ENCODE assay signal across 15 cellular contexts in the genomic region with DNA sequence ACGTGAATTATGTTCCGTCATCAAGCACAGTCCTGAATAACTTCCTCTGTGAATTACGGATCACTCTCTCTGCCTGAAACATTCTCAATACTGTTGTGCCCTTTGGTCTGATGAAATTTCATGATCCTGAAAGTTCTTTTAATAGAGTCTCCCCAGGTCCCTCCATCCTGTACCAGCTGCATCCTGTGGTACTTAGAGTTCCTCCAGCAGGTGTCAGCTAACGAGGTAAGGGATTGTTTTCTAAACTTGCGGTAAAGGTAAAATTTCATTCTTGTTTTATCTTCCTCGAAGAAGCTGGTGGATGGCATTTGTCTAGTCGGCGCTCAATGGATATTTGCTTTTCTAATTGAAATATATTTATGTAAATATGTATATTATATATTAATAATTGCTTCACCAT.
DNase-seq lines count a peak whose midpoint lies in the region; ATAC-seq, FAIRE-seq and TF ChIP-seq lines count a peak whose summit lies in the region.
"Had no signal": no experiment of that assay in that cellular context is flagged by ENCODE, and none has a peak within 500 bp of the region (broad histone marks: within the 10 kb centered on the region; RNA-seq: fewer than 3 reads in every experiment).

No MANE protein-coding gene starts in this region.

- TF ChIP-seq POLR2A in H1 (IDR thresholded peaks at IDR 0.05; ENCODE audit: control extremely low read depth in 1 of 2, low read depth in 2 of 2, low read length in 2 of 2) (no peak), GM12891 (IDR thresholded peaks at IDR 0.05; ENCODE audit: low read depth, low read length) (no peak)

- H4K5ac ChIP-seq in H9 (ENCODE audit: insufficient read length, low read depth, low read length) = no peak overlapping the region
- no peak overlapping the region for H4K5ac ChIP-seq in H1 (ENCODE audit: insufficient read length, low read depth, low read length)
- H4K5ac ChIP-seq in mesendoderm (ENCODE audit: low read length) = no peak overlapping the region

- H3F3A ChIP-seq in GM23338 (replicated peaks; ENCODE audit: low read depth) = no peaks in the 10 kb centered on the region

- no peaks in the 10 kb centered on the region for H3K27me3 ChIP-seq in GM23338 (ENCODE audit: insufficient read depth)
- no peaks in the 10 kb centered on the region for H3K27me3 ChIP-seq in H9 (ENCODE audit: insufficient read depth, low read length)
- H3K27me3 ChIP-seq in H1 (replicated peaks in 1 of 4; ENCODE audit: control insufficient read depth in 3 of 4, extremely low read depth in 1 of 4, insufficient read depth in 3 of 4, low read length in 3 of 4) = no peaks in the 10 kb centered on the region
- no peaks in the 10 kb centered on the region for H3K27me3 ChIP-seq in mesendoderm (ENCODE audit: insufficient read depth, low read length, poor library complexity)
- H3K27me3 ChIP-seq: BE2C had no signal

- H4K8ac ChIP-seq in H9 (replicated peaks; ENCODE audit: insufficient read length, low read depth, low read length) (no peak overlapping the region), H1 (ENCODE audit: extremely low read depth, insufficient read depth, low read length) (no peak overlapping the region), mesendoderm (ENCODE audit: low read depth, low read length) (no peak overlapping the region)

- H3K23ac ChIP-seq in H9 (ENCODE audit: insufficient read length, low read depth, low read length) (no peak overlapping the region), H1 (ENCODE audit: insufficient read length) (no peak overlapping the region), mesendoderm (ENCODE audit: low read length) (no peak overlapping the region)

- H3K4me3 ChIP-seq in GM23338 = no peak overlapping the region
- H3K4me3 ChIP-seq in H1 (ENCODE audit: extremely low read depth in 1 of 4, insufficient read depth in 2 of 4, low read depth in 3 of 4, low read length in 4 of 4) = no peak overlapping the region
- no peak overlapping the region for H3K4me3 ChIP-seq in mesendoderm (ENCODE audit: low read length)
- H3K4me3 ChIP-seq: A549 had no signal

- TF ChIP-seq CTCF in GM23338 (conservative IDR thresholded peaks at IDR 0.05; ENCODE audit: low read depth in 2 of 2) = peak; percentile 30 to 47
- peak; percentile 50 for TF ChIP-seq CTCF in H9 (conservative IDR thresholded peaks at IDR 0.05)
- peak in 2 of 3 experiments; percentile 8 to 44; a peak in 2 of 4 replicates for TF ChIP-seq CTCF in H1 (IDR thresholded peaks at IDR 0.05; ENCODE audit: control extremely low read depth in 1 of 3, insufficient read depth in 1 of 3, low read depth in 1 of 3, low read length in 3 of 3)

- POLR2A ChIA-PET in H1 (lab: Charles Lee; ENCODE audit: partially characterized antibody) = no interaction called here

- CTCF ChIA-PET in H1 (lab: Charles Lee; ENCODE audit: partially characterized antibody) = interaction anchor here (0.6 to 1.3 kb wide), 2 partner anchors 9 to 223 kb away, joined by 3 read pairs; no protein-coding TSS in a partner anchor

- no peak overlapping the region for H3K18ac ChIP-seq in H9 (ENCODE audit: insufficient read length, low read depth, low read length)
- no peak overlapping the region for H3K18ac ChIP-seq in H1 (ENCODE audit: extremely low read depth, low read length)
- no peak overlapping the region for H3K18ac ChIP-seq in mesendoderm (ENCODE audit: low read length)

- no peak for ATAC-seq in GM23338
- ATAC-seq: A549, HepG2 had no signal

- no peak overlapping the region for H3T11ph ChIP-seq in H9 (ENCODE audit: low read length)

- H2AK5ac ChIP-seq in H9 (ENCODE audit: insufficient read length, low read length) (no peak overlapping the region), H1 (ENCODE audit: low read depth, low read length) (no peak overlapping the region), mesendoderm (ENCODE audit: low read length) (no peak overlapping the region)

- H3K27me3 Mint-ChIP-seq in GM23338 (ENCODE audit: insufficient read depth, low read depth, poor library complexity) (no peaks in the 10 kb centered on the region), H9 (ENCODE audit: low read depth) (no peaks in the 10 kb centered on the region)

- H3K23me2 ChIP-seq in H9 (ENCODE audit: insufficient read length, low read depth, low read length, poor library complexity, severe bottlenecking) = no peaks in the 10 kb centered on the region
- no peaks in the 10 kb centered on the region for H3K23me2 ChIP-seq in H1 (ENCODE audit: low read depth, low read length)

- no CpG with 5 or more reads among the region's 8 CpGs for WGBS in H9 (ENCODE audit: extremely low coverage, insufficient read length, low lambda C conversion rate)
- WGBS in H1 (ENCODE audit: extremely low coverage in 1 of 2, insufficient coverage in 1 of 2, insufficient read length in 1 of 2, insufficient replicate concordance in 2 of 2, low coverage in 1 of 2, low lambda C conversion rate in 2 of 2, missing lambda C conversion rate in 1 of 2), 2 experiments = 78% methylated on average over 8 of the region's 8 CpGs; no CpG with 5 or more reads in 1 of the 2 experiments
- WGBS in mesendoderm (ENCODE audit: extremely low coverage, insufficient coverage, low lambda C conversion rate) = no CpG with 5 or more reads among the region's 8 CpGs

- H3K36me3 Mint-ChIP-seq in GM23338 (ENCODE audit: low read depth) = peaks cover 9% of the 10 kb centered on the region; the same call in 2 of the 3 replicates
- H3K36me3 Mint-ChIP-seq in H9 (ENCODE audit: insufficient read depth in 1 of 3, low read depth in 3 of 3) = peaks cover 0 to 11% (median 6%) of the 10 kb centered on the region in 3 experiments; a peak in 4 of 7 replicates
- H3K36me3 Mint-ChIP-seq: CD4-positive, alpha-beta memory T cell had no signal

- no peak overlapping the region for H3K4ac ChIP-seq in H9 (ENCODE audit: low read depth, low read length)
- H3K4ac ChIP-seq in H1 (replicated peaks; ENCODE audit: insufficient read length, low read depth, low read length) = no peak overlapping the region
- no peak overlapping the region for H3K4ac ChIP-seq in mesendoderm (ENCODE audit: low read depth, low read length)

- H3K27ac Mint-ChIP-seq in GM23338 (no peak overlapping the region), H9 (no peak overlapping the region)
- H3K27ac Mint-ChIP-seq: CD4-positive, alpha-beta memory T cell had no signal

- no peak overlapping the region for H2BK5ac ChIP-seq in H9 (ENCODE audit: insufficient read length, low read length)
- H2BK5ac ChIP-seq in H1 (ENCODE audit: low read depth, low read length) = no peak overlapping the region
- H2BK5ac ChIP-seq in mesendoderm (ENCODE audit: low read length) = no peak overlapping the region

- H2BK15ac ChIP-seq in H9 (ENCODE audit: low read depth, low read length) = no peak overlapping the region
- H2BK15ac ChIP-seq in H1 (ENCODE audit: low read length) = no peak overlapping the region
- H2BK15ac ChIP-seq in mesendoderm (replicated peaks; ENCODE audit: low read depth) = no peak overlapping the region

- H2BK20ac ChIP-seq in H9 (ENCODE audit: low read depth, low read length, poor library complexity, severe bottlenecking) (no peak overlapping the region), H1 (ENCODE audit: low read length) (no peak overlapping the region)

- no peak overlapping the region for H3K9ac ChIP-seq in H9 (ENCODE audit: extremely low read depth, insufficient read length, low read length)
- no peak overlapping the region for H3K9ac ChIP-seq in H1 (replicated peaks in 1 of 4; ENCODE audit: extremely low read depth in 1 of 4, low read depth in 3 of 4, low read length in 3 of 4)
- no peak overlapping the region for H3K9ac ChIP-seq in mesendoderm (ENCODE audit: low read length)

- 0 out of 2 replicates have a peak, but pooled peaks cover 4% of the 10 kb centered on the region for H3K9me2 ChIP-seq in GM23338 (ENCODE audit: insufficient read depth)

- no peak overlapping the region for H3K4me2 ChIP-seq in GM23338
- H3K4me2 ChIP-seq in H9 (ENCODE audit: insufficient read depth, insufficient read length, low read length) = no peak overlapping the region
- H3K4me2 ChIP-seq in H1 (ENCODE audit: insufficient read depth in 1 of 2, low read depth in 2 of 2, low read length in 2 of 2) = no peak overlapping the region
- no peak overlapping the region for H3K4me2 ChIP-seq in mesendoderm (ENCODE audit: low read length)
- H3K4me2 ChIP-seq: A549 had no signal

- H3K56ac ChIP-seq in H9 (ENCODE audit: insufficient read length, low read depth, low read length) (no peak overlapping the region), H1 (replicated peaks; ENCODE audit: insufficient read length, low read depth, low read length) (no peak overlapping the region), mesendoderm (ENCODE audit: low read length) (no peak overlapping the region)

- H2BK12ac ChIP-seq in H9 (ENCODE audit: insufficient read length, low read depth, low read length) = no peak overlapping the region
- no peak overlapping the region for H2BK12ac ChIP-seq in H1 (ENCODE audit: low read depth, low read length)

- H3K9me3 ChIP-seq in H9 (ENCODE audit: control insufficient read depth, low read depth, low read length) (peaks cover 10% of the 10 kb centered on the region), H1 (ENCODE audit: insufficient read depth in 2 of 2, low read depth in 1 of 2, low read length in 1 of 2) (peaks cover 0 to 4% of the 10 kb centered on the region in 2 experiments; a peak in 1 of 4 replicates)
- H3K9me3 ChIP-seq: A549, BE2C had no signal

- no peak for TF ChIP-seq EP300 in H1 (IDR thresholded peaks at IDR 0.05; ENCODE audit: borderline replicate concordance in 1 of 2, low read depth in 2 of 2, low read length in 2 of 2)

- H4K91ac ChIP-seq in H9 (ENCODE audit: insufficient read length, low read depth, low read length) = no peak overlapping the region
- no peak overlapping the region for H4K91ac ChIP-seq in H1 (replicated peaks; ENCODE audit: insufficient read length, low read length)

- peak; percentile 54 for DNase-seq in GM23338 (ENCODE audit: low spot score)
- no peak for DNase-seq in H9
- no peak for DNase-seq in H1 (ENCODE audit: low read depth in 1 of 2, low spot score in 2 of 2)
- DNase-seq in mesendoderm = peak; percentile 23
- DNase-seq in GM03348 (ENCODE audit: low spot score) = no peak
- DNase-seq in GM12891 (ENCODE audit: insufficient read length, low spot score) = no peak
- DNase-seq: BE2C; CD4-positive, alpha-beta memory T cell; DMS79 had no signal

- FAIRE-seq in H1 (lab: Jason Lieb, UNC) (peak; percentile 92), GM12891 (lab: Jason Lieb, UNC) (no peak)
- FAIRE-seq: A549, GM12892, H54, HepG2, HTR-8/SVneo had no signal

- no peaks in the 10 kb centered on the region for H3K4me1 ChIP-seq in GM23338 (ENCODE audit: insufficient read depth)
- H3K4me1 ChIP-seq in H9 (ENCODE audit: insufficient read depth, low read length) = no peaks in the 10 kb centered on the region
- H3K4me1 ChIP-seq in H1 (replicated peaks in 1 of 4; ENCODE audit: control insufficient read depth in 3 of 4, insufficient read depth in 4 of 4, low read length in 3 of 4) = no peaks in the 10 kb centered on the region
- H3K4me1 ChIP-seq in mesendoderm (ENCODE audit: control insufficient read depth, low read depth, low read length) = no peaks in the 10 kb centered on the region
- H3K4me1 ChIP-seq: A549, BE2C had no signal

- H3K9me3 Mint-ChIP-seq in GM23338 (peaks cover 19% of the 10 kb centered on the region), H9 (peaks cover 10 to 17% of the 10 kb centered on the region in 2 experiments; a peak in 4 of 5 replicates)

- TF ChIP-seq RAD21 in H1 (IDR thresholded peaks at IDR 0.05 in 1 of 2, conservative IDR thresholded peaks at IDR 0.05 in 1 of 2; ENCODE audit: low read depth in 2 of 2, low read length in 2 of 2) = peak; percentile 44 to 55; a peak in 3 of 4 replicates

- H3K27ac ChIP-seq in GM23338 (ENCODE audit: low read depth) (no peak overlapping the region), H9 (ENCODE audit: insufficient read length, low read depth, low read length) (no peak overlapping the region), H1 (ENCODE audit: low read depth, low read length) (no peak overlapping the region), mesendoderm (ENCODE audit: low read depth, low read length) (no peak overlapping the region)
- H3K27ac ChIP-seq: A549, C4-2B had no signal

- H3K79me1 ChIP-seq in H9 (ENCODE audit: insufficient read depth, low read depth, low read length, poor library complexity, severe bottlenecking) (no peaks in the 10 kb centered on the region), H1 (ENCODE audit: low read depth, low read length) (no peaks in the 10 kb centered on the region), mesendoderm (ENCODE audit: low read length) (no peaks in the 10 kb centered on the region)

- H2AFZ ChIP-seq in GM23338 = no peak overlapping the region
- no peak overlapping the region for H2AFZ ChIP-seq in H9 (ENCODE audit: low read length)
- 0 out of 2 replicates have a peak overlapping the region, but pooled peaks have one; percentile 36 for H2AFZ ChIP-seq in H1 (ENCODE audit: low read length)

- no peaks in the 10 kb centered on the region for H3K79me2 ChIP-seq in GM23338 (replicated peaks; ENCODE audit: insufficient read depth)
- no peaks in the 10 kb centered on the region; the same call in 1 of the 2 replicates for H3K79me2 ChIP-seq in H9 (ENCODE audit: insufficient read depth, low read length)
- H3K79me2 ChIP-seq in H1 (ENCODE audit: control insufficient read depth in 1 of 2, insufficient read depth in 2 of 2, low read length in 2 of 2) = no peaks in the 10 kb centered on the region
- H3K79me2 ChIP-seq in mesendoderm (ENCODE audit: control insufficient read depth, insufficient read depth, low read length) = no peaks in the 10 kb centered on the region

- H3K14ac ChIP-seq in H9 (ENCODE audit: insufficient read depth, low read length) = no peak overlapping the region
- no peak overlapping the region for H3K14ac ChIP-seq in H1 (ENCODE audit: insufficient read length)

- no peak overlapping the region for H2BK120ac ChIP-seq in H9 (ENCODE audit: low read depth, low read length, poor library complexity, severe bottlenecking)
- no peak overlapping the region for H2BK120ac ChIP-seq in H1 (replicated peaks; ENCODE audit: low read depth, low read length)
- H2BK120ac ChIP-seq in mesendoderm (ENCODE audit: low read depth, low read length) = no peak overlapping the region

- no peaks in the 10 kb centered on the region for H4K20me1 ChIP-seq in GM23338 (replicated peaks; ENCODE audit: insufficient read depth)
- no peaks in the 10 kb centered on the region for H4K20me1 ChIP-seq in H9 (ENCODE audit: control insufficient read depth, insufficient read depth, insufficient read length)
- no peaks in the 10 kb centered on the region for H4K20me1 ChIP-seq in H1 (replicated peaks in 1 of 2; ENCODE audit: control insufficient read depth in 1 of 2, insufficient read depth in 2 of 2, low read length in 2 of 2)

- H3K36me3 ChIP-seq in GM23338 (ENCODE audit: insufficient read depth) (no peaks in the 10 kb centered on the region), H1 (ENCODE audit: control insufficient read depth in 2 of 4, insufficient read depth in 4 of 4, low read length in 3 of 4) (no peaks in the 10 kb centered on the region), mesendoderm (ENCODE audit: control insufficient read depth, insufficient read depth, low read length) (no peaks in the 10 kb centered on the region)
- H3K36me3 ChIP-seq: BE2C had no signal

- H3K4me1 Mint-ChIP-seq in GM23338 (no peaks in the 10 kb centered on the region; the same call in 2 of the 3 replicates), H9 (peaks cover 0 to 1% of the 10 kb centered on the region in 2 experiments; a peak in 2 of 4 replicates)
- H3K4me1 Mint-ChIP-seq: CD4-positive, alpha-beta memory T cell had no signal

- H3K4me3 Mint-ChIP-seq in GM23338 (no peak overlapping the region), H9 (no peak overlapping the region)
- H3K4me3 Mint-ChIP-seq: CD4-positive, alpha-beta memory T cell had no signal

Comparison
In these comparisons a context has a peak if more than half of its experiments do, and no peak if none do; other contexts are left out.
1. DNase-seq: peak in GM23338 (single experiment) and mesendoderm (single experiment); none in H9 (single experiment), H1 (0 of 2), GM03348 (single experiment) and GM12891 (single experiment).
2. Peak in every context shown above with its lines, with median percentiles within 50 percentile points of each other: CTCF ChIP-seq.